In the genomic region with DNA sequence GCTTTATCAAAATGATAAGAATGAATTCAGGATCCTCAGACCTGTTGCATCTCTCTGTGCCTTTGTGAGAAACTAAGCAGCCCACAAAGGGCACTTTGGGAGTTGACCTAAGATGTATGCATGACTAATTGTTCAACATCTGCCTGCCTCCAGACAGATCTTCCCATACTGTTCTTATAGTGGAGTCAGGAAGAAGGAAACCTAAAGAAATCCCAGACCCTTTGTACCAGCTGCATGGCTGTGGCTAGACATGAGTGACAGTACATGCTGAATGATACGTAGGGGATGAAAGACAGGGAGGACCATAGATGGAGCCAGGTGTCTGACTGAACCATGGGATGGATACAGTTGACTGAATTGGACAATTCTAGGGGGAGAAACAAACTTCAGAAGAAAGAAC, we compare ENCODE assay signal across 8 cellular contexts.
"Had no signal": no experiment of that assay in that cellular context is flagged by ENCODE, and none has a peak within 500 bp of the region (broad histone marks: within the 10 kb centered on the region; RNA-seq: fewer than 3 reads in every experiment).

No MANE protein-coding gene starts in this region.

- H3K4me3 Mint-ChIP-seq: IgD-negative memory B cell had no signal

- H3K4me1 Mint-ChIP-seq: IgD-negative memory B cell had no signal

- DNase-seq: IMR-90, KBM-7, KG1 had no signal

- H3K27ac ChIP-seq: HL-60, KMS-11 had no signal

- ATAC-seq: HepG2, K562 had no signal

- H3K4me3 ChIP-seq: K562 had no signal

- H3K27ac Mint-ChIP-seq: IgD-negative memory B cell had no signal
